1 cellular context compared by ENCODE assay signal in the genomic region with DNA sequence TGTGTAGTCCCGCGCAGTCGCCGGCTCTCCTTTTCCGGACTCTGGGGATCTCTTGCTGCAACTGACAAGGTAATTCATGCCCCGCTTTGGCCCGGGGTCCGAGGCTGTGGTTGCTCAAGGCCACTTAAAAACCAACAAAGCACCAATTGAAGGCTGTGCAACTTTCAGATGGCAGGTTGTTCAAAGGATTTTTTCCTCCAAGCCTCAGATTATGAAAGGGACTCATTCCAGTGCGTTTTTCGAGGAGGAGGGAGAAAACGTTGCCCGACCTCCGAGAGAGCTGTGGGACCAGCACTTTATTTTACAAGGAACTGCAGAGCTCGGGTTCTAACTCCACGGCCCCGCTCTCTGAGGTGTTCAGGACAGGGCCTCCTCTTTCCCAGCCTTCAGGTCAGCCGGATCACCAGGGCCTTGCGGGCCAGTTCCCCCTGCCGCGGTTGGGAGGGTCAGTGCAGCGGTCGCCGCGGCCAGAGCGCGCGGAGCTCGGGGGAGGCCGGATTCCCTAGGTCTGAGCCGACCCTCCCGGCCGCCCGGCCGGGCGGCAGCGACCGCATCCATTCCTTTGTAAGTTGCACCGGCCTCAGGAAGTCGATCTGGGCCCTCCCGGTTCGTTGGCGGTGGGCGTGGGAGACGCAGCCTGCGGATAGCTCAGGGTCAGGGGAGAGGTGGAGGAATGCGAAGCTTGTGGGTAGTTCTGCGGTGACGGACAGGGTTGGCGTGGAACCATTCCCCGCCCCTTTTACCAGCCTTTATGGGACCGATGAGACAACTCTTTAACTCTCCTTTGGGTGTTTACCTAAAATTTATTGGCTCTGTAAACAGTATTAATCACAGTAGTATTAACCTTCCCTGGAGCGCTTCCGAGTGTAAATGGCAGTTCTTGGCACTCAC.
TF ChIP-seq lines count a peak whose summit lies in the region.

No MANE protein-coding gene starts in this region.

TF ChIP-seq in HepG2, 621 proteins besides CTCF, POLR2A, EP300 and RAD21 (continued from another document and continues in another):
- 0 out of 2 replicates have a peak, but pooled peaks have one; percentile 66 for TF ChIP-seq RARG (CRISPR knock-in tag; IDR thresholded peaks at IDR 0.05; ENCODE audit: low read depth)
- TF ChIP-seq, protein P1, sequence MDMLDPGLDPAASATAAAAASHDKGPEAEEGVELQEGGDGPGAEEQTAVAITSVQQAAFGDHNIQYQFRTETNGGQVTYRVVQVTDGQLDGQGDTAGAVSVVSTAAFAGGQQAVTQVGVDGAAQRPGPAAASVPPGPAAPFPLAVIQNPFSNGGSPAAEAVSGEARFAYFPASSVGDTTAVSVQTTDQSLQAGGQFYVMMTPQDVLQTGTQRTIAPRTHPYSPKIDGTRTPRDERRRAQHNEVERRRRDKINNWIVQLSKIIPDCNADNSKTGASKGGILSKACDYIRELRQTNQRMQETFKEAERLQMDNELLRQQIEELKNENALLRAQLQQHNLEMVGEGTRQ (IDR thresholded peaks at IDR 0.05; ENCODE audit: low read depth, low read length): no peak
- TF ChIP-seq, protein P1 (CRISPR knock-in tag; IDR thresholded peaks at IDR 0.05; ENCODE audit: borderline replicate concordance): no peak
- TF ChIP-seq ZNF20 (CRISPR knock-in tag; IDR thresholded peaks at IDR 0.05): no peak; the same call in 1 of the 2 replicates
- TF ChIP-seq, protein P2, sequence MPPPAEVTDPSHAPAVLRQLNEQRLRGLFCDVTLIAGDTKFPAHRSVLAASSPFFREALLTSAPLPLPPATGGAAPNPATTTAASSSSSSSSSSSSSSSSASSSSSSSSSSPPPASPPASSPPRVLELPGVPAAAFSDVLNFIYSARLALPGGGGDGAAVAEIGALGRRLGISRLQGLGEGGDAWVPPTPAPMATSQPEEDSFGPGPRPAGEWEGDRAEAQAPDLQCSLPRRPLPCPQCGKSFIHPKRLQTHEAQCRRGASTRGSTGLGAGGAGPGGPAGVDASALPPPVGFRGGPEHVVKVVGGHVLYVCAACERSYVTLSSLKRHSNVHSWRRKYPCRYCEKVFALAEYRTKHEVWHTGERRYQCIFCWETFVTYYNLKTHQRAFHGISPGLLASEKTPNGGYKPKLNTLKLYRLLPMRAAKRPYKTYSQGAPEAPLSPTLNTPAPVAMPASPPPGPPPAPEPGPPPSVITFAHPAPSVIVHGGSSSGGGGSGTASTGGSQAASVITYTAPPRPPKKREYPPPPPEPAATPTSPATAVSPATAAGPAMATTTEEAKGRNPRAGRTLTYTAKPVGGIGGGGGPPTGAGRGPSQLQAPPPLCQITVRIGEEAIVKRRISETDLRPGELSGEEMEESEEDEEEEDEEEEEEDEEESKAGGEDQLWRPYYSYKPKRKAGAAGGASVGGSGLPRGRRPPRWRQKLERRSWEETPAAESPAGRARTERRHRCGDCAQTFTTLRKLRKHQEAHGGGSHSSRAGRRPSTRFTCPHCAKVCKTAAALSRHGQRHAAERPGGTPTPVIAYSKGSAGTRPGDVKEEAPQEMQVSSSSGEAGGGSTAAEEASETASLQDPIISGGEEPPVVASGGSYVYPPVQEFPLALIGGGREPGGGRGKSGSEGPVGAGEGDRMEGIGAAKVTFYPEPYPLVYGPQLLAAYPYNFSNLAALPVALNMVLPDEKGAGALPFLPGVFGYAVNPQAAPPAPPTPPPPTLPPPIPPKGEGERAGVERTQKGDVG (CRISPR knock-in tag; IDR thresholded peaks at IDR 0.05; ENCODE audit: borderline replicate concordance): peak; percentile 22; the same call in 1 of the 2 replicates
- TF ChIP-seq IRF2 (CRISPR knock-in tag; IDR thresholded peaks at IDR 0.05): peak; percentile 59; the same call in 1 of the 2 replicates
- TF ChIP-seq, protein P3, sequence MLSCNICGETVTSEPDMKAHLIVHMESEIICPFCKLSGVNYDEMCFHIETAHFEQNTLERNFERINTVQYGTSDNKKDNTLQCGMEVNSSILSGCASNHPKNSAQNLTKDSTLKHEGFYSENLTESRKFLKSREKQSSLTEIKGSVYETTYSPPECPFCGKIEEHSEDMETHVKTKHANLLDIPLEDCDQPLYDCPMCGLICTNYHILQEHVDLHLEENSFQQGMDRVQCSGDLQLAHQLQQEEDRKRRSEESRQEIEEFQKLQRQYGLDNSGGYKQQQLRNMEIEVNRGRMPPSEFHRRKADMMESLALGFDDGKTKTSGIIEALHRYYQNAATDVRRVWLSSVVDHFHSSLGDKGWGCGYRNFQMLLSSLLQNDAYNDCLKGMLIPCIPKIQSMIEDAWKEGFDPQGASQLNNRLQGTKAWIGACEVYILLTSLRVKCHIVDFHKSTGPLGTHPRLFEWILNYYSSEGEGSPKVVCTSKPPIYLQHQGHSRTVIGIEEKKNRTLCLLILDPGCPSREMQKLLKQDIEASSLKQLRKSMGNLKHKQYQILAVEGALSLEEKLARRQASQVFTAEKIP (CRISPR knock-in tag; IDR thresholded peaks at IDR 0.05; ENCODE audit: borderline replicate concordance): no peak
- no peak for TF ChIP-seq ZSCAN30 (CRISPR knock-in tag; IDR thresholded peaks at IDR 0.05)
- TF ChIP-seq, protein P4, sequence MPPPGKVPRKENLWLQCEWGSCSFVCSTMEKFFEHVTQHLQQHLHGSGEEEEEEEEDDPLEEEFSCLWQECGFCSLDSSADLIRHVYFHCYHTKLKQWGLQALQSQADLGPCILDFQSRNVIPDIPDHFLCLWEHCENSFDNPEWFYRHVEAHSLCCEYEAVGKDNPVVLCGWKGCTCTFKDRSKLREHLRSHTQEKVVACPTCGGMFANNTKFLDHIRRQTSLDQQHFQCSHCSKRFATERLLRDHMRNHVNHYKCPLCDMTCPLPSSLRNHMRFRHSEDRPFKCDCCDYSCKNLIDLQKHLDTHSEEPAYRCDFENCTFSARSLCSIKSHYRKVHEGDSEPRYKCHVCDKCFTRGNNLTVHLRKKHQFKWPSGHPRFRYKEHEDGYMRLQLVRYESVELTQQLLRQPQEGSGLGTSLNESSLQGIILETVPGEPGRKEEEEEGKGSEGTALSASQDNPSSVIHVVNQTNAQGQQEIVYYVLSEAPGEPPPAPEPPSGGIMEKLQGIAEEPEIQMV (CRISPR knock-in tag; IDR thresholded peaks at IDR 0.05; ENCODE audit: low read depth): peak; percentile 57; the same call in 1 of the 2 replicates
- no peak for TF ChIP-seq NPAS2 (CRISPR knock-in tag; IDR thresholded peaks at IDR 0.05; ENCODE audit: borderline replicate concordance)
- TF ChIP-seq, protein P5, sequence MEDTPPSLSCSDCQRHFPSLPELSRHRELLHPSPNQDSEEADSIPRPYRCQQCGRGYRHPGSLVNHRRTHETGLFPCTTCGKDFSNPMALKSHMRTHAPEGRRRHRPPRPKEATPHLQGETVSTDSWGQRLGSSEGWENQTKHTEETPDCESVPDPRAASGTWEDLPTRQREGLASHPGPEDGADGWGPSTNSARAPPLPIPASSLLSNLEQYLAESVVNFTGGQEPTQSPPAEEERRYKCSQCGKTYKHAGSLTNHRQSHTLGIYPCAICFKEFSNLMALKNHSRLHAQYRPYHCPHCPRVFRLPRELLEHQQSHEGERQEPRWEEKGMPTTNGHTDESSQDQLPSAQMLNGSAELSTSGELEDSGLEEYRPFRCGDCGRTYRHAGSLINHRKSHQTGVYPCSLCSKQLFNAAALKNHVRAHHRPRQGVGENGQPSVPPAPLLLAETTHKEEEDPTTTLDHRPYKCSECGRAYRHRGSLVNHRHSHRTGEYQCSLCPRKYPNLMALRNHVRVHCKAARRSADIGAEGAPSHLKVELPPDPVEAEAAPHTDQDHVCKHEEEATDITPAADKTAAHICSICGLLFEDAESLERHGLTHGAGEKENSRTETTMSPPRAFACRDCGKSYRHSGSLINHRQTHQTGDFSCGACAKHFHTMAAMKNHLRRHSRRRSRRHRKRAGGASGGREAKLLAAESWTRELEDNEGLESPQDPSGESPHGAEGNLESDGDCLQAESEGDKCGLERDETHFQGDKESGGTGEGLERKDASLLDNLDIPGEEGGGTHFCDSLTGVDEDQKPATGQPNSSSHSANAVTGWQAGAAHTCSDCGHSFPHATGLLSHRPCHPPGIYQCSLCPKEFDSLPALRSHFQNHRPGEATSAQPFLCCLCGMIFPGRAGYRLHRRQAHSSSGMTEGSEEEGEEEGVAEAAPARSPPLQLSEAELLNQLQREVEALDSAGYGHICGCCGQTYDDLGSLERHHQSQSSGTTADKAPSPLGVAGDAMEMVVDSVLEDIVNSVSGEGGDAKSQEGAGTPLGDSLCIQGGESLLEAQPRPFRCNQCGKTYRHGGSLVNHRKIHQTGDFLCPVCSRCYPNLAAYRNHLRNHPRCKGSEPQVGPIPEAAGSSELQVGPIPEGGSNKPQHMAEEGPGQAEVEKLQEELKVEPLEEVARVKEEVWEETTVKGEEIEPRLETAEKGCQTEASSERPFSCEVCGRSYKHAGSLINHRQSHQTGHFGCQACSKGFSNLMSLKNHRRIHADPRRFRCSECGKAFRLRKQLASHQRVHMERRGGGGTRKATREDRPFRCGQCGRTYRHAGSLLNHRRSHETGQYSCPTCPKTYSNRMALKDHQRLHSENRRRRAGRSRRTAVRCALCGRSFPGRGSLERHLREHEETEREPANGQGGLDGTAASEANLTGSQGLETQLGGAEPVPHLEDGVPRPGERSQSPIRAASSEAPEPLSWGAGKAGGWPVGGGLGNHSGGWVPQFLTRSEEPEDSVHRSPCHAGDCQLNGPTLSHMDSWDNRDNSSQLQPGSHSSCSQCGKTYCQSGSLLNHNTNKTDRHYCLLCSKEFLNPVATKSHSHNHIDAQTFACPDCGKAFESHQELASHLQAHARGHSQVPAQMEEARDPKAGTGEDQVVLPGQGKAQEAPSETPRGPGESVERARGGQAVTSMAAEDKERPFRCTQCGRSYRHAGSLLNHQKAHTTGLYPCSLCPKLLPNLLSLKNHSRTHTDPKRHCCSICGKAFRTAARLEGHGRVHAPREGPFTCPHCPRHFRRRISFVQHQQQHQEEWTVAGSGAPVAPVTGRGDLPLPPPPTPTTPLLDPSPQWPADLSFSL (CRISPR knock-in tag; IDR thresholded peaks at IDR 0.05): peak; percentile 4; the same call in 1 of the 2 replicates
- TF ChIP-seq, protein P6, sequence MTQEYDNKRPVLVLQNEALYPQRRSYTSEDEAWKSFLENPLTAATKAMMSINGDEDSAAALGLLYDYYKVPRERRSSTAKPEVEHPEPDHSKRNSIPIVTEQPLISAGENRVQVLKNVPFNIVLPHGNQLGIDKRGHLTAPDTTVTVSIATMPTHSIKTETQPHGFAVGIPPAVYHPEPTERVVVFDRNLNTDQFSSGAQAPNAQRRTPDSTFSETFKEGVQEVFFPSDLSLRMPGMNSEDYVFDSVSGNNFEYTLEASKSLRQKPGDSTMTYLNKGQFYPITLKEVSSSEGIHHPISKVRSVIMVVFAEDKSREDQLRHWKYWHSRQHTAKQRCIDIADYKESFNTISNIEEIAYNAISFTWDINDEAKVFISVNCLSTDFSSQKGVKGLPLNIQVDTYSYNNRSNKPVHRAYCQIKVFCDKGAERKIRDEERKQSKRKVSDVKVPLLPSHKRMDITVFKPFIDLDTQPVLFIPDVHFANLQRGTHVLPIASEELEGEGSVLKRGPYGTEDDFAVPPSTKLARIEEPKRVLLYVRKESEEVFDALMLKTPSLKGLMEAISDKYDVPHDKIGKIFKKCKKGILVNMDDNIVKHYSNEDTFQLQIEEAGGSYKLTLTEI (CRISPR knock-in tag; conservative IDR thresholded peaks at IDR 0.05): no peak
- no peak for TF ChIP-seq PCBP1 (IDR thresholded peaks at IDR 0.05; ENCODE audit: borderline replicate concordance, low read depth, low read length)
- TF ChIP-seq ZNF251 (CRISPR knock-in tag; IDR thresholded peaks at IDR 0.05): no peak
- TF ChIP-seq, protein P7, sequence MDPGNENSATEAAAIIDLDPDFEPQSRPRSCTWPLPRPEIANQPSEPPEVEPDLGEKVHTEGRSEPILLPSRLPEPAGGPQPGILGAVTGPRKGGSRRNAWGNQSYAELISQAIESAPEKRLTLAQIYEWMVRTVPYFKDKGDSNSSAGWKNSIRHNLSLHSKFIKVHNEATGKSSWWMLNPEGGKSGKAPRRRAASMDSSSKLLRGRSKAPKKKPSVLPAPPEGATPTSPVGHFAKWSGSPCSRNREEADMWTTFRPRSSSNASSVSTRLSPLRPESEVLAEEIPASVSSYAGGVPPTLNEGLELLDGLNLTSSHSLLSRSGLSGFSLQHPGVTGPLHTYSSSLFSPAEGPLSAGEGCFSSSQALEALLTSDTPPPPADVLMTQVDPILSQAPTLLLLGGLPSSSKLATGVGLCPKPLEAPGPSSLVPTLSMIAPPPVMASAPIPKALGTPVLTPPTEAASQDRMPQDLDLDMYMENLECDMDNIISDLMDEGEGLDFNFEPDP (CRISPR knock-in tag; conservative IDR thresholded peaks at IDR 0.05): no peak
- 0 out of 2 replicates have a peak, but pooled peaks have one; percentile 51 for TF ChIP-seq DPF2 (CRISPR knock-in tag; IDR thresholded peaks at IDR 0.05; ENCODE audit: borderline replicate concordance, low read depth)
- TF ChIP-seq, protein P8, sequence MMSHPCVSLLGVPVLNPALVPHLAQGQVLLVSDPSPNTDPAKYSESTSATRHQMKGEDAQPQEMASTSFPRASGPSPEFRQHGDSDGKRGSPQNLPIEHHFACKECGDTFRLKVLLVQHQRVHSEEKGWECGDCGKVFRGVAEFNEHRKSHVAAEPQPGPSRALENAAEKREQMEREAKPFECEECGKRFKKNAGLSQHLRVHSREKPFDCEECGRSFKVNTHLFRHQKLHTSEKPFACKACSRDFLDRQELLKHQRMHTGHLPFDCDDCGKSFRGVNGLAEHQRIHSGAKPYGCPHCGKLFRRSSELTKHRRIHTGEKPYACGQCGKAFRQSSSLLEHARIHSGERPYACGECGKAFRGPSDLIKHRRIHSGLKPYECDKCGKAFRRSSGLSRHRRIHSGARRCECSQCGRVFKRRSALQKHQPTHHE (CRISPR knock-in tag; IDR thresholded peaks at IDR 0.05; ENCODE audit: borderline replicate concordance): peak; percentile 68; the same call in 1 of the 2 replicates
- no peak for TF ChIP-seq ZFP62 (CRISPR knock-in tag; IDR thresholded peaks at IDR 0.05)
- no peak for TF ChIP-seq TBP (CRISPR knock-in tag; IDR thresholded peaks at IDR 0.05)
- TF ChIP-seq RFX1 (IDR thresholded peaks at IDR 0.05): no peak
- TF ChIP-seq ZNF225 (CRISPR knock-in tag; IDR thresholded peaks at IDR 0.05): no peak
- TF ChIP-seq ZNF530 (CRISPR knock-in tag; IDR thresholded peaks at IDR 0.05; ENCODE audit: low read depth): no peak
- TF ChIP-seq ZNF33A (CRISPR knock-in tag; IDR thresholded peaks at IDR 0.05; ENCODE audit: borderline replicate concordance): no peak
- peak; percentile 43; the same call in 1 of the 2 replicates for TF ChIP-seq MIER3 (CRISPR knock-in tag; IDR thresholded peaks at IDR 0.05; ENCODE audit: borderline replicate concordance)
- TF ChIP-seq, protein P9, sequence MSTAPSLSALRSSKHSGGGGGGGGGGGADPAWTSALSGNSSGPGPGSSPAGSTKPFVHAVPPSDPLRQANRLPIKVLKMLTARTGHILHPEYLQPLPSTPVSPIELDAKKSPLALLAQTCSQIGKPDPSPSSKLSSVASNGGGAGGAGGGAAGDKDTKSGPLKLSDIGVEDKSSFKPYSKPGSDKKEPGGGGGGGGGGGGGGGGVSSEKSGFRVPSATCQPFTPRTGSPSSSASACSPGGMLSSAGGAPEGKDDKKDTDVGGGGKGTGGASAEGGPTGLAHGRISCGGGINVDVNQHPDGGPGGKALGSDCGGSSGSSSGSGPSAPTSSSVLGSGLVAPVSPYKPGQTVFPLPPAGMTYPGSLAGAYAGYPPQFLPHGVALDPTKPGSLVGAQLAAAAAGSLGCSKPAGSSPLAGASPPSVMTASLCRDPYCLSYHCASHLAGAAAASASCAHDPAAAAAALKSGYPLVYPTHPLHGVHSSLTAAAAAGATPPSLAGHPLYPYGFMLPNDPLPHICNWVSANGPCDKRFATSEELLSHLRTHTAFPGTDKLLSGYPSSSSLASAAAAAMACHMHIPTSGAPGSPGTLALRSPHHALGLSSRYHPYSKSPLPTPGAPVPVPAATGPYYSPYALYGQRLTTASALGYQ (CRISPR knock-in tag; IDR thresholded peaks at IDR 0.05): peak; percentile 47; the same call in 1 of the 2 replicates
- no peak for TF ChIP-seq ZFP41 (CRISPR knock-in tag; IDR thresholded peaks at IDR 0.05; ENCODE audit: borderline replicate concordance)
